21 cellular contexts compared by ENCODE assay signal in the genomic region with DNA sequence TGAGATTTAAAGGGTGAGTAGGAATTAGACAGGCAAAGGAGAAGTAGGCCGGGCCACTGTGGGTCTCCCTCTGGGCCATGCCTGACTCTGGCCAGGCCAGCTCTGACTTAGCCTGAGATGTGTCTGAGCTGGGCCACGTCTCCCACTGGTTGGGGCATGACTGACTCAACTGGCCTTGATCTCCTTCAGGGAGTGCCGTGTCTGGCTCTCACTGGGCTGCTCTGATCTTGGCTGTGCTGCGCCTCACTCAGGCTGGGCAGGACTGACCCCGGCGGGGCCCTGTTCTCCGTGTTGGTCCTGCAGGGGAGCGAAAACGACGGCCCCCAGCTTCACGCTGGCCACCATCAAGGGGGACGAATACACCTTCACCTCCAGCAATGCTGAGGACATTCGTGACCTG.
DNase-seq lines count a peak whose midpoint lies in the region; ATAC-seq and TF ChIP-seq lines count a peak whose summit lies in the region.
"Had no signal": no experiment of that assay in that cellular context is flagged by ENCODE, and none has a peak within 500 bp of the region (broad histone marks: within the 10 kb centered on the region; RNA-seq: fewer than 3 reads in every experiment).

No MANE protein-coding gene starts in this region.

- 89% methylated on average over 3 of the region's 13 CpGs; no CpG with 5 or more reads in 1 of the 2 experiments for WGBS in IMR-90 (ENCODE audit: extremely low coverage in 2 of 2, insufficient read length in 1 of 2), 2 experiments
- 85 to 99% (median 92%) methylated on average over 4 to 13 of the region's 13 CpGs for WGBS in spleen, 5 donors

- H4K5ac ChIP-seq in IMR-90 (ENCODE audit: low read depth, low read length) = no peak overlapping the region

- H3K27me3 ChIP-seq in IMR-90 (ENCODE audit: control insufficient read depth, insufficient read depth, low read length) = no peaks in the 10 kb centered on the region; the same call in 1 of the 2 replicates
- no peaks in the 10 kb centered on the region for H3K27me3 ChIP-seq in spleen (replicated peaks in 1 of 7)
- H3K27me3 ChIP-seq: right atrium auricular region, SJSA1, transverse colon had no signal

- no peaks in the 10 kb centered on the region for H4K20me1 ChIP-seq in IMR-90 (ENCODE audit: insufficient read depth, low read length)

- POLR2A ChIA-PET in IMR-90 (lab: Charles Lee; ENCODE audit: unreplicated experiment) = no interaction called here

- dilution Hi-C loops in IMR-90 (cut with HindIII; ENCODE audit: low sequenced_read_pairs, unreplicated experiment) = no loop called here

- H3K4me3 ChIP-seq in IMR-90 (ENCODE audit: insufficient read depth, low read depth, low read length) (no peak overlapping the region), spleen (no peak overlapping the region)
- H3K4me3 ChIP-seq: lung, right atrium auricular region, SJSA1, transverse colon had no signal

- H3K36me3 Mint-ChIP-seq in activated naive CD4-positive, alpha-beta T cell treated with anti-CD3 and anti-CD28 coated beads, Interleukin-2, amount 10 ng/mL, durations not matched to agents 7 days and 5 days = no peaks in the 10 kb centered on the region
- peaks cover 15% of the 10 kb centered on the region for H3K36me3 Mint-ChIP-seq in endothelial cell (ENCODE audit: low read depth, unreplicated experiment)

- no peak overlapping the region for H2AFZ ChIP-seq in IMR-90 (replicated peaks; ENCODE audit: low read length, poor library complexity)
- H2AFZ ChIP-seq: parathyroid adenoma had no signal

- H3K36me3 ChIP-seq in IMR-90 (ENCODE audit: control insufficient read depth, insufficient read depth, low read length) = no peaks in the 10 kb centered on the region
- H3K36me3 ChIP-seq in spleen = peaks cover 0 to 84% (median 4%) of the 10 kb centered on the region in 6 donors
- H3K36me3 ChIP-seq: right atrium auricular region, SJSA1, transverse colon had no signal

- no peak overlapping the region for H2BK5ac ChIP-seq in IMR-90 (ENCODE audit: low read depth, low read length, poor library complexity, severe bottlenecking)

- peak; percentile 8 for DNase-seq in activated naive CD4-positive, alpha-beta T cell treated with anti-CD3 and anti-CD28 coated beads, Interleukin-2, amount 10 ng/mL, durations not matched to agents 7 days and 5 days
- no peak for DNase-seq in activated naive CD4-positive, alpha-beta T cell treated with Interleukin-2 at 50 U/mL for 16 hours
- no peak for DNase-seq in IMR-90
- no peak for DNase-seq in endothelial cell (ENCODE audit: low spot score)
- DNase-seq in spleen = peak; percentile 65
- DNase-seq in activated CD4-positive, alpha-beta T cell treated with anti-CD3 and anti-CD28 coated beads for 4 hours = no peak
- no peak for DNase-seq in dermis blood vessel endothelial cell
- DNase-seq: ACHN; activated naive CD8-positive, alpha-beta T cell treated with anti-CD3 and anti-CD28 coated beads, Interleukin-2, amount 50 U/mL, for 24 hours; COR-L47; DMS79 treated with DMSO at 0.1 percent for 48 hours; GF-D8; NCI-H226; transverse colon had no signal

- H2BK15ac ChIP-seq in IMR-90 (ENCODE audit: low read depth, low read length) = no peak overlapping the region

- no peaks in the 10 kb centered on the region for H3K9me3 Mint-ChIP-seq in activated naive CD4-positive, alpha-beta T cell treated with anti-CD3 and anti-CD28 coated beads, Interleukin-2, amount 10 ng/mL, durations not matched to agents 7 days and 5 days
- no peaks in the 10 kb centered on the region for H3K9me3 Mint-ChIP-seq in endothelial cell (ENCODE audit: unreplicated experiment)
- H3K9me3 Mint-ChIP-seq: activated CD4-positive, alpha-beta T cell treated with anti-CD3 and anti-CD28 coated beads, Interleukin-2, amount 10 ng/mL, durations not matched to agents 7 days and 5 days; activated naive CD8-positive, alpha-beta T cell treated with anti-CD3 and anti-CD28 coated beads, Interleukin-2, amount 50 U/mL, for 24 hours; nephron progenitor cell had no signal

- no peak overlapping the region for H3K4me2 ChIP-seq in IMR-90 (ENCODE audit: low read depth, low read length)

- no peak overlapping the region for H4K91ac ChIP-seq in IMR-90 (ENCODE audit: insufficient read depth, low read depth, low read length)

- no TSS peak for BruUV-seq in IMR-90 (replicated peaks; lab: Mats Ljungman, UMichigan)

- no peak overlapping the region for H2AK5ac ChIP-seq in IMR-90 (ENCODE audit: low read depth, low read length)

- H3K9me3 ChIP-seq in IMR-90 (ENCODE audit: control insufficient read depth, insufficient read depth, low read length) (no peaks in the 10 kb centered on the region), spleen (no peaks in the 10 kb centered on the region)
- H3K9me3 ChIP-seq: right atrium auricular region, SJSA1, transverse colon had no signal

- H4K8ac ChIP-seq in IMR-90 (ENCODE audit: low read depth in 2 of 2, low read length in 2 of 2) = no peak overlapping the region

- TF ChIP-seq RAD21 in IMR-90 (IDR thresholded peaks at IDR 0.05; ENCODE audit: low read length) = no peak

- H3K4ac ChIP-seq in IMR-90 (ENCODE audit: low read depth, low read length) = no peak overlapping the region

- no peaks in the 10 kb centered on the region for H3K4me1 Mint-ChIP-seq in activated naive CD4-positive, alpha-beta T cell treated with anti-CD3 and anti-CD28 coated beads, Interleukin-2, amount 10 ng/mL, durations not matched to agents 7 days and 5 days
- peaks cover 7% of the 10 kb centered on the region for H3K4me1 Mint-ChIP-seq in endothelial cell (ENCODE audit: unreplicated experiment)
- H3K4me1 Mint-ChIP-seq: activated CD4-positive, alpha-beta T cell treated with anti-CD3 and anti-CD28 coated beads, Interleukin-2, amount 10 ng/mL, durations not matched to agents 7 days and 5 days; activated naive CD8-positive, alpha-beta T cell treated with anti-CD3 and anti-CD28 coated beads, Interleukin-2, amount 50 U/mL, for 24 hours had no signal

- TF ChIP-seq CTCF in IMR-90 (conservative IDR thresholded peaks at IDR 0.05; ENCODE audit: low read depth, low read length) (no peak), endothelial cell (IDR thresholded peaks at IDR 0.05; ENCODE audit: unreplicated experiment) (no peak), spleen (IDR thresholded peaks at IDR 0.05 in 8 of 11, conservative IDR thresholded peaks at IDR 0.05 in 3 of 11) (no peak)

- H3K9me1 ChIP-seq in IMR-90 (ENCODE audit: insufficient read depth, low read length) = no peaks in the 10 kb centered on the region; the same call in 1 of the 2 replicates

- H3K79me1 ChIP-seq in IMR-90 (ENCODE audit: low read depth in 1 of 2, low read length in 2 of 2) = no peaks in the 10 kb centered on the region

- H3K27ac Mint-ChIP-seq in activated naive CD4-positive, alpha-beta T cell treated with anti-CD3 and anti-CD28 coated beads, Interleukin-2, amount 10 ng/mL, durations not matched to agents 7 days and 5 days = no peak overlapping the region
- no peak overlapping the region for H3K27ac Mint-ChIP-seq in endothelial cell (ENCODE audit: unreplicated experiment)
- H3K27ac Mint-ChIP-seq: activated CD4-positive, alpha-beta T cell treated with anti-CD3 and anti-CD28 coated beads, Interleukin-2, amount 10 ng/mL, durations not matched to agents 7 days and 5 days; activated naive CD8-positive, alpha-beta T cell treated with anti-CD3 and anti-CD28 coated beads, Interleukin-2, amount 50 U/mL, for 24 hours; nephron progenitor cell had no signal

- H3K4me3 Mint-ChIP-seq in activated naive CD4-positive, alpha-beta T cell treated with anti-CD3 and anti-CD28 coated beads, Interleukin-2, amount 10 ng/mL, durations not matched to agents 7 days and 5 days = no peak overlapping the region
- peak overlapping the region; percentile 39 for H3K4me3 Mint-ChIP-seq in endothelial cell (ENCODE audit: unreplicated experiment)
- H3K4me3 Mint-ChIP-seq: activated CD4-positive, alpha-beta T cell treated with anti-CD3 and anti-CD28 coated beads, Interleukin-2, amount 10 ng/mL, durations not matched to agents 7 days and 5 days; activated naive CD8-positive, alpha-beta T cell treated with anti-CD3 and anti-CD28 coated beads, Interleukin-2, amount 50 U/mL, for 24 hours; nephron progenitor cell had no signal

- H3K14ac ChIP-seq in IMR-90 (replicated peaks; ENCODE audit: low read depth, low read length) = peak overlapping the region; percentile 18; the same call in 1 of the 2 replicates

- H3K27ac ChIP-seq in IMR-90 (ENCODE audit: insufficient read depth, low read length) (no peak overlapping the region), spleen (no peak overlapping the region)
- H3K27ac ChIP-seq: parathyroid adenoma, right atrium auricular region, SJSA1, transverse colon had no signal

- intact Hi-C loops in IMR-90 (cut with micrococcal nuclease) (loop anchor here (5.0 kb wide), 1 partner anchor 213 kb away; no protein-coding TSS in a partner anchor), spleen (cut with DNase I; ENCODE audit: low total_unique reads) (loop anchor here (10.0 kb wide), 1 partner anchor 345 kb away; no protein-coding TSS in a partner anchor)

- in situ Hi-C loops in IMR-90 (cut with MboI; ENCODE audit: low sequenced_read_pairs) = loop anchor here (5.0 kb wide), 1 partner anchor 353 kb away; no protein-coding TSS in a partner anchor

- H3K23ac ChIP-seq in IMR-90 (ENCODE audit: low read depth, low read length) = no peak overlapping the region

- H3K27me3 Mint-ChIP-seq in activated naive CD4-positive, alpha-beta T cell treated with anti-CD3 and anti-CD28 coated beads, Interleukin-2, amount 10 ng/mL, durations not matched to agents 7 days and 5 days = no peaks in the 10 kb centered on the region
- H3K27me3 Mint-ChIP-seq in endothelial cell (ENCODE audit: unreplicated experiment) = peaks cover 16% of the 10 kb centered on the region
- H3K27me3 Mint-ChIP-seq: activated CD4-positive, alpha-beta T cell treated with anti-CD3 and anti-CD28 coated beads, Interleukin-2, amount 10 ng/mL, durations not matched to agents 7 days and 5 days; activated naive CD8-positive, alpha-beta T cell treated with anti-CD3 and anti-CD28 coated beads, Interleukin-2, amount 50 U/mL, for 24 hours had no signal

- no peak overlapping the region for H2BK120ac ChIP-seq in IMR-90 (ENCODE audit: low read depth, low read length)

- ATAC-seq in IMR-90 (ENCODE audit: low read depth) (no peak), GM19467 (IDR thresholded peaks at IDR 0.05; ENCODE audit: unreplicated experiment) (no peak)

- H3K4me1 ChIP-seq in IMR-90 (ENCODE audit: control insufficient read depth, insufficient read depth, low read length) = no peaks in the 10 kb centered on the region
- no peaks in the 10 kb centered on the region for H3K4me1 ChIP-seq in spleen
- H3K4me1 ChIP-seq: parathyroid adenoma, right atrium auricular region, SJSA1 had no signal

- H3K18ac ChIP-seq in IMR-90 (ENCODE audit: low read depth, low read length) = no peak overlapping the region

- no peak overlapping the region for H3K9ac ChIP-seq in IMR-90 (ENCODE audit: low read depth, low read length)
- H3K9ac ChIP-seq: parathyroid adenoma had no signal

- H3K56ac ChIP-seq in IMR-90 (ENCODE audit: extremely low read depth, insufficient read depth, low read length) = no peak overlapping the region

- H2BK20ac ChIP-seq in IMR-90 (ENCODE audit: low read depth, low read length) = no peak overlapping the region

- CTCF ChIA-PET in activated naive CD4-positive, alpha-beta T cell treated with anti-CD3 and anti-CD28 coated beads, Interleukin-2, amount 10 ng/mL, durations not matched to agents 7 days and 5 days (lab: Charles Lee) = interaction anchor here (0.5 to 1.3 kb wide), 5 partner anchors 10 to 349 kb away, joined by 3 to 5 read pairs (median 4); a partner anchor contains a TSS
- CTCF ChIA-PET in IMR-90 (lab: Yijun Ruan, JAX) = no interaction called here

- H2AK9ac ChIP-seq in IMR-90 (replicated peaks; ENCODE audit: low read depth, low read length, poor library complexity) = no peak overlapping the region

- TF ChIP-seq POLR2A in IMR-90 (IDR thresholded peaks at IDR 0.05; ENCODE audit: low read depth, low read length) (no peak), spleen (IDR thresholded peaks at IDR 0.05) (no peak)

Comparison
In these comparisons a context has a peak if more than half of its experiments do, and no peak if none do; other contexts are left out.
1. DNase-seq: peak in activated naive CD4-positive, alpha-beta T cell treated with anti-CD3 and anti-CD28 coated beads, Interleukin-2, amount 10 ng/mL, durations not matched to agents 7 days and 5 days (single experiment) and spleen (single experiment); none in activated naive CD4-positive, alpha-beta T cell treated with Interleukin-2 at 50 U/mL for 16 hours (single experiment), IMR-90 (single experiment), endothelial cell (single experiment), activated CD4-positive, alpha-beta T cell treated with anti-CD3 and anti-CD28 coated beads for 4 hours (0 of 2) and dermis blood vessel endothelial cell (single experiment).